Comparison of ENCODE assay signal across 28 cellular contexts in the genomic region with DNA sequence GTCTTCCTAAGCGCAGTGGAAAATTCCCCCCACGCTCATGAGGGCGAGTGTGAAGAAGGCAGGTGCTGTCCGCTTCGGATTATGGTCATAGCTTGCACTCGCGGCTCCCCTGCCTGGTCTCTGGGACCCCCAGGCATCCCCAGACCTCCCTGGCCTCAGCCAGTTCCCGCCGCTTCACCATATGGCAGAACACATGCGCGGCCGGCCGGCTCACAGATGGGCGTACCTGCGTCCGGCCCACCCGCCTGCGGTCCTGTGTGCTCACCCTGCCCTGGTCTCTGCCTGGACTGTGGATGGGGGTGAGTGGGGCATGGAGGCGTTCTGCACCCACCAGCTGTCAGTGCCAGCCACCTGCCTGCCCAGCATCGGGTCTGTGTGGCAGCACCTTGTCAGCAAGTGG.
"Had no signal": no experiment of that assay in that cellular context is flagged by ENCODE, and none has a peak within 500 bp of the region (broad histone marks: within the 10 kb centered on the region; RNA-seq: fewer than 3 reads in every experiment).

No MANE protein-coding gene starts in this region.

- ATAC-seq: activated CD4-positive, alpha-beta T cell treated with anti-CD3 and anti-CD28 coated beads for 36 hours; activated CD8-positive, alpha-beta memory T cell treated with anti-CD3 and anti-CD28 coated beads, Interleukin-2, amount 10 ng/mL, durations not matched to agents 7 days and 5 days; activated CD8-positive, alpha-beta T cell treated with anti-CD3 and anti-CD28 coated beads, Interleukin-2, amount 10 ng/mL, durations not matched to agents 7 days and 5 days; activated T-cell treated with anti-CD3 and anti-CD28 coated beads, Interleukin-2, amount 50 U/mL, for 72 hours; esophagus mucosa; heart left ventricle; T-helper 17 cell had no signal

- H3K27me3 ChIP-seq: brain microvascular endothelial cell, dorsolateral prefrontal cortex, heart left ventricle had no signal

- H3K4me3 Mint-ChIP-seq: activated CD4-positive, alpha-beta memory T cell treated with anti-CD3 and anti-CD28 coated beads for 36 hours; activated CD4-positive, alpha-beta T cell treated with anti-CD3 and anti-CD28 coated beads for 36 hours; activated CD4-positive, alpha-beta T cell treated with anti-CD3 and anti-CD28 coated beads, Interleukin-2, amount 10 ng/mL, durations not matched to agents 24 days and 14 days; activated CD8-positive, alpha-beta memory T cell treated with anti-CD3 and anti-CD28 coated beads, Interleukin-2, amount 10 ng/mL, durations not matched to agents 7 days and 5 days; activated CD8-positive, alpha-beta T cell treated with anti-CD3 and anti-CD28 coated beads, Interleukin-2, amount 10 ng/mL, durations not matched to agents 7 days and 5 days; activated naive CD8-positive, alpha-beta T cell; activated T-cell treated with anti-CD3 and anti-CD28 coated beads, Interleukin-2, amount 50 U/mL, for 72 hours; dendritic cell treated with granulocyte-macrophage colony-stimulating factor and Interleukin-4, amounts not matched to agents 40 ng/mL and 50 ng/mL, for 4 days; endodermal cell; T-helper 17 cell; T-helper 2 cell treated with Interferon-gamma antibody and Interleukin-4, amounts not matched to agents 5 μg/mL and 100 μg/mL, for 36 hours had no signal

- H3K27ac Mint-ChIP-seq: activated CD4-positive, alpha-beta memory T cell treated with anti-CD3 and anti-CD28 coated beads for 36 hours; activated CD4-positive, alpha-beta T cell treated with anti-CD3 and anti-CD28 coated beads for 36 hours; activated CD4-positive, alpha-beta T cell treated with anti-CD3 and anti-CD28 coated beads, Interleukin-2, amount 10 ng/mL, durations not matched to agents 24 days and 14 days; activated CD8-positive, alpha-beta memory T cell treated with anti-CD3 and anti-CD28 coated beads, Interleukin-2, amount 10 ng/mL, durations not matched to agents 7 days and 5 days; activated CD8-positive, alpha-beta T cell treated with anti-CD3 and anti-CD28 coated beads, Interleukin-2, amount 10 ng/mL, durations not matched to agents 7 days and 5 days; activated naive CD8-positive, alpha-beta T cell; activated T-cell treated with anti-CD3 and anti-CD28 coated beads, Interleukin-2, amount 50 U/mL, for 72 hours; dendritic cell treated with granulocyte-macrophage colony-stimulating factor and Interleukin-4, amounts not matched to agents 40 ng/mL and 50 ng/mL, for 4 days; endodermal cell; T-helper 17 cell; T-helper 2 cell treated with Interferon-gamma antibody and Interleukin-4, amounts not matched to agents 5 μg/mL and 100 μg/mL, for 36 hours had no signal

- H3K9me3 Mint-ChIP-seq: activated CD4-positive, alpha-beta memory T cell treated with anti-CD3 and anti-CD28 coated beads for 36 hours; activated CD4-positive, alpha-beta T cell treated with anti-CD3 and anti-CD28 coated beads, Interleukin-2, amount 10 ng/mL, durations not matched to agents 24 days and 14 days; activated T-cell treated with anti-CD3 and anti-CD28 coated beads, Interleukin-2, amount 50 U/mL, for 72 hours had no signal

- H3K27me3 Mint-ChIP-seq: activated CD4-positive, alpha-beta memory T cell treated with anti-CD3 and anti-CD28 coated beads for 36 hours; activated CD4-positive, alpha-beta T cell treated with anti-CD3 and anti-CD28 coated beads for 36 hours; activated CD4-positive, alpha-beta T cell treated with anti-CD3 and anti-CD28 coated beads, Interleukin-2, amount 10 ng/mL, durations not matched to agents 24 days and 14 days; activated CD8-positive, alpha-beta memory T cell treated with anti-CD3 and anti-CD28 coated beads, Interleukin-2, amount 10 ng/mL, durations not matched to agents 7 days and 5 days; activated naive CD8-positive, alpha-beta T cell; dendritic cell treated with granulocyte-macrophage colony-stimulating factor and Interleukin-4, amounts not matched to agents 40 ng/mL and 50 ng/mL, for 4 days; T-helper 17 cell had no signal

- H3K27ac ChIP-seq: brain microvascular endothelial cell, coronary artery, heart left ventricle had no signal

- H3K36me3 ChIP-seq: brain microvascular endothelial cell, heart left ventricle had no signal

- H3K4me3 ChIP-seq: coronary artery, dorsolateral prefrontal cortex, heart left ventricle had no signal

- DNase-seq: activated CD4-positive, alpha-beta memory T cell treated with anti-CD3 and anti-CD28 coated beads for 36 hours; activated CD4-positive, alpha-beta T cell treated with anti-CD3 and anti-CD28 coated beads for 36 hours; activated CD4-positive, alpha-beta T cell treated with anti-CD3 and anti-CD28 coated beads, Interleukin-2, amount 10 ng/mL, durations not matched to agents 24 days and 14 days; activated CD4-positive, CD25-positive, alpha-beta regulatory T cell; activated CD4-positive, CD25-positive, alpha-beta regulatory T cell treated with anti-CD3 and anti-CD28 coated beads, Interleukin-2, amount 50 U/mL, for 72 hours; activated CD8-positive, alpha-beta memory T cell treated with anti-CD3 and anti-CD28 coated beads, Interleukin-2, amount 10 ng/mL, durations not matched to agents 7 days and 5 days; activated CD8-positive, alpha-beta memory T cell treated with anti-CD3 and anti-CD28 coated beads, Interleukin-2, amount 50 U/mL, for 4 hours; activated CD8-positive, alpha-beta T cell treated with anti-CD3 and anti-CD28 coated beads, Interleukin-2, amount 10 ng/mL, durations not matched to agents 7 days and 5 days; activated gamma-delta T cell; activated naive CD4-positive, alpha-beta T cell treated with anti-CD3 and anti-CD28 coated beads, Interleukin-2, amount 50 U/mL, for 16 hours; activated naive CD4-positive, alpha-beta T cell treated with Interleukin-2 at 50 U/mL for 16 hours; activated T-cell treated with anti-CD3 and anti-CD28 coated beads, Interleukin-2, amount 50 U/mL, for 1 hour; activated T-cell treated with anti-CD3 and anti-CD28 coated beads, Interleukin-2, amount 50 U/mL, for 72 hours; amniotic stem cell; brain microvascular endothelial cell; effector memory CD4-positive, alpha-beta T cell; endodermal cell; foreskin fibroblast; heart left ventricle; T-helper 1 cell; T-helper 17 cell; T1000 had no signal

- H3K4me1 ChIP-seq: heart left ventricle had no signal

- H3K4me1 Mint-ChIP-seq: activated CD4-positive, alpha-beta T cell treated with anti-CD3 and anti-CD28 coated beads for 36 hours; activated CD4-positive, alpha-beta T cell treated with anti-CD3 and anti-CD28 coated beads, Interleukin-2, amount 10 ng/mL, durations not matched to agents 24 days and 14 days; activated CD8-positive, alpha-beta memory T cell treated with anti-CD3 and anti-CD28 coated beads, Interleukin-2, amount 10 ng/mL, durations not matched to agents 7 days and 5 days; endodermal cell had no signal
